In the genomic region with DNA sequence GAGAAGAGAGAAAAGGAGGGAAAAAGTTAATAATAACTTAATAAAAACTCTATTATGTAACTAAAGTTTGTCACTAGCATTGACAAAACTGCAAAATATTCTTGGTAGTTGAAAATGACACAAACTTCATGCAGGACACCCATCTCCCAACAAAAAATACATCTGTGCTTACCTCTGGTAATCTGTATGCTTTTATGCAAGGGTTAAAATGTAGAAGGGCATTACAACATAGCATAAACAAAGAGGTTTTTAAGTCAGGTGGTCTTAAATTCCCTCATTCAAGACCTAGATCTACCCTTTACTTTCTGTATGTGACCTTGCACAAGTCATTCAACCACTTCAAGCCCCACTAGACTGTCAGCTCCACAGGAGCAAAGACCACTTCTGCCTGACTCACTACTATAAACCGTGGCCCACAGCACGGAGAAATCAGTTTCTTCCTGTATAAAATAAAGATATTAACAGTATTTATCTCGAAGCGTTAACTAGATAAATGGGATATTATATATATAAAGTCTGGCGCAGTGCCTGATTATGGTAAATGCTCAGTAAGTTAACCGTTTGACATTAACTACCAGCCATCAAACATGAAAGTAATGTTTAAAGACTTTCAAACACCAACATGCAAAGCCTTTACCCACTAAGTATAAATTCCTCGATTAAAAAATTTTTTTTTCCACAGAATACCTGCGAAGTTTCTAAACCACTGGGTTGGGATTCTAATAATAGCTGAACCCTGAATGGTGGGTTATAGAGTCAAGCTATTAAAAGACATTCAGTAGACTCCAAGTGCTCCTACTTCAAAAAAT, we compare ENCODE assay signal across 8 cellular contexts. TPM values are rescaled to one million over a fixed set of nuclear protein-coding genes. Genes with fewer than 3 reads are reported as not detected.
DNase-seq lines count a peak whose midpoint lies in the region; ATAC-seq, FAIRE-seq and TF ChIP-seq lines count a peak whose summit lies in the region.

No MANE protein-coding gene starts in this region.

- no peak for DNase-seq in HFFc6
- peak; percentile 19 for DNase-seq in activated naive CD8-positive, alpha-beta T cell treated with anti-CD3 and anti-CD28 coated beads, Interleukin-2, amount 50 U/mL, for 24 hours
- DNase-seq in kidney = no peak
- no peak for DNase-seq in suprapubic skin (ENCODE audit: low spot score in 2 of 2)
- no peak for DNase-seq in central memory CD4-positive, alpha-beta T cell

- H3K27me3 ChIP-seq in ACC112 (ENCODE audit: insufficient read depth, low read length) (no peaks in the 10 kb centered on the region), suprapubic skin (no peaks in the 10 kb centered on the region)

- H3K27ac Mint-ChIP-seq in HFFc6 = no peak overlapping the region
- H3K27ac Mint-ChIP-seq in activated naive CD8-positive, alpha-beta T cell treated with anti-CD3 and anti-CD28 coated beads, Interleukin-2, amount 50 U/mL, for 24 hours = peak overlapping the region; percentile 87

- no peak for TF ChIP-seq CTCF in HFFc6 (IDR thresholded peaks at IDR 0.05)
- TF ChIP-seq CTCF in kidney (IDR thresholded peaks at IDR 0.05; ENCODE audit: borderline replicate concordance, extremely low read depth, insufficient read depth) = no peak
- no peak for TF ChIP-seq CTCF in suprapubic skin (IDR thresholded peaks at IDR 0.05)

- H3K36me3 ChIP-seq in ACC112 (ENCODE audit: insufficient read depth, low read length) (no peaks in the 10 kb centered on the region), kidney (ENCODE audit: control insufficient read depth in 1 of 2, insufficient read depth in 2 of 2, low read length in 2 of 2) (no peaks in the 10 kb centered on the region), suprapubic skin (no peaks in the 10 kb centered on the region)

- peaks cover 17% of the 10 kb centered on the region for H3K79me2 ChIP-seq in ACC112 (ENCODE audit: control insufficient read depth, insufficient read depth, low read length, unreplicated experiment)

- H3K9me3 Mint-ChIP-seq in HFFc6 = peaks cover 17% of the 10 kb centered on the region
- H3K9me3 Mint-ChIP-seq in activated naive CD8-positive, alpha-beta T cell treated with anti-CD3 and anti-CD28 coated beads, Interleukin-2, amount 50 U/mL, for 24 hours = peaks cover 24% of the 10 kb centered on the region

- H2AFZ ChIP-seq in ACC112 (ENCODE audit: low read length, unreplicated experiment) = peak overlapping the region; percentile 44

- no peak for ATAC-seq in activated naive CD8-positive, alpha-beta T cell treated with anti-CD3 and anti-CD28 coated beads, Interleukin-2, amount 50 U/mL, for 24 hours
- no peak for ATAC-seq in GM19463 (IDR thresholded peaks at IDR 0.05; ENCODE audit: unreplicated experiment)
- no peak for ATAC-seq in GM18868 (IDR thresholded peaks at IDR 0.05; ENCODE audit: unreplicated experiment)

- H3K27me3 Mint-ChIP-seq in HFFc6 (ENCODE audit: insufficient read depth) = no peaks in the 10 kb centered on the region; the same call in none of the 2 replicates
- no peaks in the 10 kb centered on the region for H3K27me3 Mint-ChIP-seq in activated naive CD8-positive, alpha-beta T cell treated with anti-CD3 and anti-CD28 coated beads, Interleukin-2, amount 50 U/mL, for 24 hours

- intact Hi-C loops in kidney (cut with DNase I) = no loop called here

- TF ChIP-seq EP300 in suprapubic skin (IDR thresholded peaks at IDR 0.05) = no peak

- H3K9ac ChIP-seq in kidney (ENCODE audit: low read length in 2 of 2) = peak overlapping the region; percentile 37 to 82

- H3K9me3 ChIP-seq in kidney (ENCODE audit: control insufficient read depth in 1 of 2, low read length in 2 of 2) = peaks cover 3 to 9% of the 10 kb centered on the region in 2 donors
- peaks cover 8% of the 10 kb centered on the region for H3K9me3 ChIP-seq in suprapubic skin

- H3K27ac ChIP-seq in ACC112 (ENCODE audit: low read depth, low read length) (no peak overlapping the region), kidney (ENCODE audit: low read depth in 2 of 2, low read length in 2 of 2) (peak overlapping the region; percentile 32 to 81), suprapubic skin (no peak overlapping the region)

- peaks cover 14% of the 10 kb centered on the region for H3K4me1 ChIP-seq in ACC112 (ENCODE audit: control insufficient read depth, insufficient read depth, low read length, unreplicated experiment)
- H3K4me1 ChIP-seq in kidney (ENCODE audit: control insufficient read depth in 1 of 2, insufficient read depth in 1 of 2, low read depth in 1 of 2, low read length in 2 of 2) = peaks cover 4 to 6% of the 10 kb centered on the region in 2 donors
- peaks cover 33% of the 10 kb centered on the region for H3K4me1 ChIP-seq in suprapubic skin

- FAIRE-seq in kidney (lab: Jason Lieb, UNC) = no peak

- 9% methylated on average over 8 of the region's 8 CpGs for WGBS in suprapubic skin

- TF ChIP-seq POLR2A in suprapubic skin (IDR thresholded peaks at IDR 0.05) = no peak

- H3K36me3 Mint-ChIP-seq in HFFc6 (ENCODE audit: low read depth) = peaks cover 33% of the 10 kb centered on the region
- peaks cover 24% of the 10 kb centered on the region for H3K36me3 Mint-ChIP-seq in activated naive CD8-positive, alpha-beta T cell treated with anti-CD3 and anti-CD28 coated beads, Interleukin-2, amount 50 U/mL, for 24 hours (ENCODE audit: low read depth)

- peaks cover 22% of the 10 kb centered on the region for H3K4me1 Mint-ChIP-seq in HFFc6 (ENCODE audit: low read depth)
- H3K4me1 Mint-ChIP-seq in activated naive CD8-positive, alpha-beta T cell treated with anti-CD3 and anti-CD28 coated beads, Interleukin-2, amount 50 U/mL, for 24 hours = peaks cover 28% of the 10 kb centered on the region

- H3K4me3 Mint-ChIP-seq in HFFc6 = peak overlapping the region; percentile 78
- peak overlapping the region; percentile 83 for H3K4me3 Mint-ChIP-seq in activated naive CD8-positive, alpha-beta T cell treated with anti-CD3 and anti-CD28 coated beads, Interleukin-2, amount 50 U/mL, for 24 hours

- H3K4me3 ChIP-seq in ACC112 (ENCODE audit: low read depth, low read length) (peak overlapping the region; percentile 82), kidney (ENCODE audit: low read length in 2 of 2) (peak overlapping the region; percentile 77 to 89), suprapubic skin (peak overlapping the region; percentile 97)

RNA-seq across cellular contexts. Expression of gene FBXL17, which starts 2.0 kb away (rescaled TPM):
- total RNA-seq in HFFc6 (2021; fragmentation: NEBNext Ultra II Directional; extraction: Animal tissue kit (Norgen Biotek cat#: 25700)) = 10 to 100 TPM in 5 of 6 experiments, 1 to 10 TPM in 1; 8.2 to 13.1 (median 10.8) TPM
- total RNA-seq in kidney (26.5 TPM), suprapubic skin (10 to 100 TPM; 14.9 to 62.5 (median 20.6) TPM)
- polyA plus RNA-seq in kidney (ENCODE audit: insufficient read depth, low read depth, low replicate concordance) = 11.7 TPM

Comparison
In these comparisons a context has a peak if more than half of its experiments do, and no peak if none do; other contexts are left out.
1. H3K27ac ChIP-seq: peak in kidney (2 of 2); none in ACC112 (single experiment) and suprapubic skin (single experiment).
2. Peak in every context shown above with its lines, with median percentiles within 50 percentile points of each other: H3K4me3 ChIP-seq.